In the genomic region with DNA sequence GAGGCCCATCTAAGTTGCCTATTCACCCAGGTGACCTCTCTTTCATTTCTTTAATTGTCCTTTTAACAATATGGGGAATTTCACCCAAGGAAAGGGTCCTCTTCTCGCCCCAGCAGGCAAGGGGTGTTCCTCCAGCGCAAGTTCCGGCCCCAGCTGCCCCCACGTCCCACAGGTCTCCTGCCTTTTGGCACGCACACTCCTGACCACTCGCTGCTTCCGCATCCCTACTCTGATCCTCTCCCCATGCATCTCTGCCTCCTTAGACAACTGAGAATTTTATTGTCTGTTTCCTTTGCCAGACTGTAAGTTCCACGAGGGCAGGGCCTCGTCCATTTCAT, we compare ENCODE assay signal across 6 cellular contexts. TPM values are rescaled to one million over a fixed set of nuclear protein-coding genes. Genes with fewer than 3 reads are reported as not detected.
DNase-seq lines count a peak whose midpoint lies in the region; TF ChIP-seq lines count a peak whose summit lies in the region.

No MANE protein-coding gene starts in this region.

- peak overlapping the region; percentile 96 for H3K4me3 ChIP-seq in fibroblast of villous mesenchyme (ENCODE audit: low read depth, low read length)

- peak overlapping the region; percentile 93 for H3K27ac ChIP-seq in temporal lobe (ENCODE audit: low read depth, low read length)

- TF ChIP-seq CTCF in fibroblast of villous mesenchyme (IDR thresholded peaks at IDR 0.05; ENCODE audit: insufficient read depth, low read depth, low read length): no peak

- peak; percentile 34 for DNase-seq in SIG-M5 treated with dmso at 0.1 percent for 504 hours (lab: John Stamatoyannopoulos, UW; ENCODE audit: unreplicated experiment)
- DNase-seq in SIG-M5 (lab: John Stamatoyannopoulos, UW): no peak
- peak; percentile 53 for DNase-seq in fibroblast of villous mesenchyme (ENCODE audit: low read depth)
- no peak for DNase-seq in germinal center (ENCODE audit: low spot score)
- no peak for DNase-seq in NCI-H510A (lab: John Stamatoyannopoulos, UW)

RNA-seq across cellular contexts. Expression of gene ARPC2, which starts 0.7 kb away (rescaled TPM):
- total RNA-seq in fibroblast of villous mesenchyme (482 and 483 TPM in 2 replicates), temporal lobe (95.6 TPM)

RNA-seq across cellular contexts. Expression of gene GPBAR1, which starts 44.5 kb away (rescaled TPM):
- under 0.01 TPM in 1 of 2 replicates, not detected in the other for total RNA-seq in fibroblast of villous mesenchyme
- total RNA-seq in temporal lobe: 0.25 TPM

RNA-seq across cellular contexts. Expression of gene CXCR1, which starts 49.5 kb away (rescaled TPM):
- total RNA-seq in fibroblast of villous mesenchyme: not detected in 2 replicates
- not detected for total RNA-seq in temporal lobe

RNA-seq across cellular contexts. Expression of gene AAMP, which starts 53.6 kb away (rescaled TPM):
- total RNA-seq in fibroblast of villous mesenchyme: 104 and 110 TPM in 2 replicates
- 94.2 TPM for total RNA-seq in temporal lobe

RNA-seq across cellular contexts. Expression of gene PNKD, which starts 54.0 kb away (rescaled TPM):
- total RNA-seq in fibroblast of villous mesenchyme: 26.1 and 26.8 TPM in 2 replicates
- total RNA-seq in temporal lobe: 18.7 TPM

Comparison
In these comparisons a context has a peak if more than half of its experiments do, and no peak if none do; other contexts are left out.
1. DNase-seq: peak in SIG-M5 treated with dmso at 0.1 percent for 504 hours (single experiment) and fibroblast of villous mesenchyme (single experiment); none in SIG-M5 (single experiment), germinal center (single experiment) and NCI-H510A (single experiment).